In the genomic region with DNA sequence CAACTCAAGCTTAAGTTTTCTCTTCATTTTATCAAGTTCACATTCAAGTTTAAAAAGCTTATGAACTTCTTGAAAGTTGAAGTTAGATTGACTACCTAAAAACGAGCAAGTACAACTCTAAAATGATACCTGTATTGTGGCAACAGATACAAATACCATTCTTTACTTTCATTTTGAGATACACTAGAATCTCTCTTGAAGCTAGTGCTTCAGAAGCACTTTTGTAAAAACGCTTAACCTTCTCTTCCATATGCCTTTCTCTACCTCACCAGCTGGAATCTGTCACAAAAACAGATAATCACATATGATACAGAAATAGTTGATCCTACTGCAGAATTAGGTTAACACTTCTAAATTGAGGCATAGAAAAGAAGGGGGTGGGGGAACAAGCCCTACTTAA, we compare ENCODE assay signal across 8 cellular contexts. TPM values are rescaled to one million over a fixed set of nuclear protein-coding genes. Genes with fewer than 3 reads are reported as not detected.
DNase-seq lines count a peak whose midpoint lies in the region; ATAC-seq and TF ChIP-seq lines count a peak whose summit lies in the region.

No MANE protein-coding gene starts in this region.

- TF ChIP-seq CTCF in AG09309 (IDR thresholded peaks at IDR 0.05; ENCODE audit: control insufficient read depth, insufficient read depth, low read depth, low read length, missing control alignments) (no peak), HL-60 (IDR thresholded peaks at IDR 0.05; ENCODE audit: insufficient read depth, low read length) (no peak), cardiac fibroblast (IDR thresholded peaks at IDR 0.05; ENCODE audit: low read depth, low read length) (no peak), natural killer cell (IDR thresholded peaks at IDR 0.05) (no peak)

- no peaks in the 10 kb centered on the region for H3K9me3 Mint-ChIP-seq in natural killer cell

- peak; percentile 21 for ATAC-seq in GM19372 (IDR thresholded peaks at IDR 0.05; ENCODE audit: low read depth, unreplicated experiment)
- no peak for ATAC-seq in natural killer cell

- H3K4me1 Mint-ChIP-seq in natural killer cell: peaks cover 43 to 47% of the 10 kb centered on the region in 2 donors

- H3K36me3 Mint-ChIP-seq in natural killer cell: peaks cover 7% of the 10 kb centered on the region

- DNase-seq in AG09309 (ENCODE audit: low read depth): no peak
- no peak for DNase-seq in HL-60 (ENCODE audit: low read depth in 1 of 2, low spot score in 1 of 2)
- no peak for DNase-seq in cardiac fibroblast (ENCODE audit: low read depth in 2 of 2)
- DNase-seq in natural killer cell: no peak
- no peak for DNase-seq in stimulated activated CD8-positive, alpha-beta memory T cell treated with anti-CD3 and anti-CD28 coated beads, Interleukin-4, amount 100 ng/mL, for 48 hours
- no peak for DNase-seq in NCI-H2081 (lab: John Stamatoyannopoulos, UW)
- DNase-seq in activated gamma-delta T cell treated with Interleukin-2 at 50 U/mL for 16 hours: no peak

- peak overlapping the region; percentile 80 for H3K27ac ChIP-seq in HL-60 (replicated peaks)

- H3K27me3 Mint-ChIP-seq in natural killer cell (ENCODE audit: low read depth in 2 of 2): no peaks in the 10 kb centered on the region

- H3K4me3 Mint-ChIP-seq in natural killer cell: peak overlapping the region; percentile 99

- no peaks in the 10 kb centered on the region for H3K27me3 ChIP-seq in HL-60 (ENCODE audit: insufficient read depth, poor library complexity, severe bottlenecking)

- H3K4me3 ChIP-seq in AG09309 (ENCODE audit: control insufficient read depth, low read depth, low read length) (peak overlapping the region; percentile 92), HL-60 (replicated peaks; ENCODE audit: insufficient read depth, low read length) (peak overlapping the region; percentile 88), cardiac fibroblast (replicated peaks in 1 of 2; ENCODE audit: low read depth in 2 of 2, low read length in 2 of 2) (peak overlapping the region; percentile 76 to 94)

- peak overlapping the region; percentile 97 for H3K27ac Mint-ChIP-seq in natural killer cell

- intact Hi-C loops in natural killer cell (cut with micrococcal nuclease): no loop called here

RNA-seq across cellular contexts. Expression of a gene that starts 1.6 kb away (rescaled TPM):
- total RNA-seq in natural killer cell: 100 to 1,000 TPM; 107 to 127 (median 114) TPM
